8 cellular contexts compared by ENCODE assay signal in the genomic region with DNA sequence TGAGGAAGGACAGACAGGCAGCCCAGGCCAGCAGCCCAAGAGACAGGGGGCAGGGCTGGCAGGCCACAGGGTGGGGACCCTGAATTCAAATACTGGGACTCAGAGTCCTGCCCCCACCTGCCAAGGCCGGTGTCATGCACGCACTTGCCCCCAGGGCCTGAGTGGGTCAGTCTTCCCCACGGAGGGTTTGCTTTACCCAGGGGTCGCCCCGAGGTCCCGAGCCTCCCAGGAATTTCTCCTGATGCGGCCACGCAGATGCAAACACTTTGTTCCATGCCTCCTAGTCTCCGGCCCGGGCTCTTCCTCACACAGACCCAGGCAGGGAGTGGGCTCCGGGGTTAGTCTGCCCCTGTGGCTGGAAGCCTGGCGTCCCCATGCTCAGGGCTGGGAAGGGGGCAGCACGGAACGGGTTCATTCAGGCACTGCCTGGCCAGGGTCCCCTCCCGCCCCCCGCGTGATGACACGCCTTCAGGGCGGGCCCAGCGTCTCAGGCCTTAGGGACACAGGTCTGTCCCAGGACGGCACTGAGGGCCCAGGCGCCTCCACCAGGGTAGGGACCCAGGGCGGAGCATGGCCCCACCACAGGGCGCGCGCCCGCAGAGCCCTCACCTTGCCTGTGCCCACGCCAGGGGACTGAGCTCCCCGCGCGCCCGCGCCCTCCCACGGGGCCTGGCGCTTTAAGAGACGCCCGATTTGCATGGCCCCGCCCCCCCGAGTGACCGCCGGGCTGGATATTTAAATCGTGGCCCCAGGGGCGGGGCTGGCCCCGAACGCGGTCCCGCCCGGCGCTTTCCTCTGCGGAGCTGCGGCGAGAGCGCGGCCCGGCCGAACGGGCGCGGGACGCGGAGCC. TPM values are rescaled to one million over a fixed set of nuclear protein-coding genes. Genes with fewer than 3 reads are reported as not detected.
DNase-seq lines count a peak whose midpoint lies in the region; ATAC-seq lines count a peak whose summit lies in the region.

A gene (plus strand): TSS at position 763 of the 850 bp plus-strand sequence. CDS start 220 bp downstream, outside the sequence.

- H3K9ac ChIP-seq in mucosa of rectum (ENCODE audit: low read depth in 1 of 2, low read length in 2 of 2), result peak within 1 kb of the TSS; percentile 41 to 86

- peak within 1 kb of the TSS; percentile 60 for H3K27ac Mint-ChIP-seq in activated T-cell treated with anti-CD3 and anti-CD28 coated beads, Interleukin-2, amount 50 U/mL, for 24 hours
- H3K27ac Mint-ChIP-seq in stimulated activated effector memory CD8-positive, alpha-beta T cell treated with anti-CD3 and anti-CD28 coated beads, Interleukin-12 subunit alpha, Interleukin-12 subunit beta, amount 100 ng/mL, for 72 hours, result no peak within 1 kb of the TSS

- peak within 1 kb of the TSS; percentile 67 to 74 for H3K4me3 ChIP-seq in mucosa of rectum (ENCODE audit: low read length in 2 of 2)

- no peaks in the 10 kb centered on the region for H3K36me3 Mint-ChIP-seq in activated T-cell treated with anti-CD3 and anti-CD28 coated beads, Interleukin-2, amount 50 U/mL, for 24 hours (ENCODE audit: low read depth)
- H3K36me3 Mint-ChIP-seq in stimulated activated effector memory CD8-positive, alpha-beta T cell treated with anti-CD3 and anti-CD28 coated beads, Interleukin-12 subunit alpha, Interleukin-12 subunit beta, amount 100 ng/mL, for 72 hours, result no peaks in the 10 kb centered on the region

- H3K4me3 Mint-ChIP-seq in activated T-cell treated with anti-CD3 and anti-CD28 coated beads, Interleukin-2, amount 50 U/mL, for 24 hours, result peak within 1 kb of the TSS; percentile 46
- peak within 1 kb of the TSS; percentile 36 for H3K4me3 Mint-ChIP-seq in stimulated activated effector memory CD8-positive, alpha-beta T cell treated with anti-CD3 and anti-CD28 coated beads, Interleukin-12 subunit alpha, Interleukin-12 subunit beta, amount 100 ng/mL, for 72 hours

- H3K27ac ChIP-seq in mucosa of rectum (ENCODE audit: low read depth in 2 of 2, low read length in 2 of 2), result peak within 1 kb of the TSS; percentile 58 to 77

- H3K27me3 Mint-ChIP-seq in activated T-cell treated with anti-CD3 and anti-CD28 coated beads, Interleukin-2, amount 50 U/mL, for 24 hours, result peaks cover 28% of the 10 kb centered on the region

- H3K9me3 ChIP-seq in mucosa of rectum (ENCODE audit: control insufficient read depth in 2 of 2, low read length in 2 of 2), result no peaks in the 10 kb centered on the region

- ATAC-seq in esophagus mucosa (peak; percentile 73), GM21526 (IDR thresholded peaks at IDR 0.05; ENCODE audit: low FRiP score, unreplicated experiment) (no peak)
- ATAC-seq in stimulated activated effector memory CD8-positive, alpha-beta T cell treated with anti-CD3 and anti-CD28 coated beads, Interleukin-12 subunit alpha, Interleukin-12 subunit beta, amount 100 ng/mL, for 72 hours, result peak; percentile 64

- peaks cover 18% of the 10 kb centered on the region for H3K4me1 Mint-ChIP-seq in activated T-cell treated with anti-CD3 and anti-CD28 coated beads, Interleukin-2, amount 50 U/mL, for 24 hours (ENCODE audit: low read depth)
- no peaks in the 10 kb centered on the region for H3K4me1 Mint-ChIP-seq in stimulated activated effector memory CD8-positive, alpha-beta T cell treated with anti-CD3 and anti-CD28 coated beads, Interleukin-12 subunit alpha, Interleukin-12 subunit beta, amount 100 ng/mL, for 72 hours

- peaks cover under 1% of the 10 kb centered on the region for H3K9me3 Mint-ChIP-seq in activated T-cell treated with anti-CD3 and anti-CD28 coated beads, Interleukin-2, amount 50 U/mL, for 24 hours
- no peaks in the 10 kb centered on the region for H3K9me3 Mint-ChIP-seq in stimulated activated effector memory CD8-positive, alpha-beta T cell treated with anti-CD3 and anti-CD28 coated beads, Interleukin-12 subunit alpha, Interleukin-12 subunit beta, amount 100 ng/mL, for 72 hours

- H3K27me3 ChIP-seq in mucosa of rectum (ENCODE audit: control insufficient read depth in 2 of 2, insufficient read depth in 2 of 2, low read length in 2 of 2), result peaks cover 0 to 2% of the 10 kb centered on the region in 2 donors

- no peaks in the 10 kb centered on the region for H3K36me3 ChIP-seq in mucosa of rectum (ENCODE audit: control insufficient read depth in 2 of 2, insufficient read depth in 2 of 2, low read length in 2 of 2)

- DNase-seq in DMS 273 (lab: John Stamatoyannopoulos, UW; ENCODE audit: unreplicated experiment) (peak; percentile 85), DMS 273 treated with DMSO at 0.1 percent for 48 hours (lab: John Stamatoyannopoulos, UW) (no peak), NCI-H748 treated with DMSO at 0.1 percent for 48 hours (lab: John Stamatoyannopoulos, UW) (peak; percentile 45)
- DNase-seq in activated T-cell treated with anti-CD3 and anti-CD28 coated beads, Interleukin-2, amount 50 U/mL, for 24 hours, result peak; percentile 76
- peak in 1 of 2 donors; percentile 59 for DNase-seq in stimulated activated effector memory CD8-positive, alpha-beta T cell treated with anti-CD3 and anti-CD28 coated beads, Interleukin-12 subunit alpha, Interleukin-12 subunit beta, amount 100 ng/mL, for 72 hours (ENCODE audit: low spot score in 2 of 2)

- peaks cover 7 to 15% of the 10 kb centered on the region in 2 donors for H3K4me1 ChIP-seq in mucosa of rectum (ENCODE audit: control insufficient read depth in 2 of 2, insufficient read depth in 2 of 2, low read length in 2 of 2)

RNA-seq across cellular contexts. Expression of the gene that starts here (rescaled TPM):
- 3.9 TPM for total RNA-seq in esophagus mucosa
